In the genomic region with DNA sequence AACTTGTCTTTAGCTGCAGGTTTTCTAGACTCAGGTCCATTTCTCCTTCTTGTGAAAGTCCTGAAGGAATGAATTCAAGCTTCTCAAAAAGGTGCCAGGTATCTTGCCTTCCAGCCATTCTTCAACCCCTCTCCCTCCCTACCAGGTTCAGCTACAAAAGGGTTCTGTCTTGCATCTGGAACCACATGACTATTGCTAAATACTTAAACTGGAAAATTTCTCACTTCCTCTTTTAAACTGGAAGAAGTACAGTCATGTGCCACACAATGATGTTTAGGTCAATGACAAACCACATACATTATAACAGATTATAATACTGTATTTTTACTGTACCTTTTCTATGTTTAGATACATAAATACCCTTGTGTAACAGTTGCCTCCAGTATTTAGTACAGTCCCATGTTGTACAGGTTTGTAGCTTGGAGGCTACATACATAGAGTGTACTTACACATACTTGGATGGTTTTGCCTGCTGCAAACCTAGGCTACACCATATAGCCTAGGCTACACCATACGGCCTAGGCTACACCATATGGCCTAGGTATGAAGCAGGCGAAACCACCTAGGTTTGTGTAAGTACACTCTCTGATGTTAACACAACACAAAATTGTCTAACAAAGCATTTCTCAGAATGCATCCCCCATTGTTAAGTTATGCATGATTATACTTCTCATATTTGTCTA, we compare ENCODE assay signal across 11 cellular contexts.
DNase-seq lines count a peak whose midpoint lies in the region; ATAC-seq and TF ChIP-seq lines count a peak whose summit lies in the region.
"Had no signal": no experiment of that assay in that cellular context is flagged by ENCODE, and none has a peak within 500 bp of the region (broad histone marks: within the 10 kb centered on the region; RNA-seq: fewer than 3 reads in every experiment).

No MANE protein-coding gene starts in this region.

- H3K9ac ChIP-seq in neural progenitor cell, result no peak overlapping the region

- intact Hi-C loops in naive thymus-derived CD4-positive, alpha-beta T cell (cut with micrococcal nuclease), result no loop called here

- CTCF ChIA-PET in naive thymus-derived CD4-positive, alpha-beta T cell (lab: Charles Lee), result no interaction called here

- ATAC-seq in GM18867 (IDR thresholded peaks at IDR 0.05; ENCODE audit: unreplicated experiment) (peak; percentile 56), HG02798 (IDR thresholded peaks at IDR 0.05; ENCODE audit: poor library complexity, unreplicated experiment) (peak; percentile 53)
- ATAC-seq in naive thymus-derived CD4-positive, alpha-beta T cell, result peak; percentile 77
- no peak for ATAC-seq in activated T-cell treated with anti-CD3 and anti-CD28 coated beads, Interleukin-2, amount 50 U/mL, for 4 hours
- ATAC-seq: activated T-cell treated with anti-CD3 and anti-CD28 coated beads, Interleukin-2, amount 50 U/mL, for 72 hours had no signal

- H3K36me3 ChIP-seq in naive thymus-derived CD4-positive, alpha-beta T cell (ENCODE audit: control insufficient read depth in 2 of 3, insufficient read depth in 3 of 3, low read length in 3 of 3), result peaks cover 0 to 9% (median 0%) of the 10 kb centered on the region in 3 experiments
- H3K36me3 ChIP-seq in neural progenitor cell, result no peaks in the 10 kb centered on the region

- TF ChIP-seq CTCF in neural progenitor cell (IDR thresholded peaks at IDR 0.05), result no peak

- no peak overlapping the region for H3K27ac ChIP-seq in naive thymus-derived CD4-positive, alpha-beta T cell (ENCODE audit: low read depth, low read length)
- no peak overlapping the region for H3K27ac ChIP-seq in neural progenitor cell

- H3F3A ChIP-seq in neural progenitor cell (ENCODE audit: low read depth), result no peaks in the 10 kb centered on the region

- H3K4me3 ChIP-seq in naive thymus-derived CD4-positive, alpha-beta T cell (ENCODE audit: low read length), result no peak overlapping the region
- H3K4me3 ChIP-seq in neural progenitor cell, result no peak overlapping the region
- H3K4me3 ChIP-seq: skin epidermis had no signal

- H3K27ac Mint-ChIP-seq in naive thymus-derived CD4-positive, alpha-beta T cell, result no peak overlapping the region
- H3K27ac Mint-ChIP-seq in neural progenitor cell, result no peak overlapping the region
- H3K27ac Mint-ChIP-seq: activated T-cell treated with anti-CD3 and anti-CD28 coated beads, Interleukin-2, amount 50 U/mL, for 72 hours had no signal

- no peaks in the 10 kb centered on the region for H3K9me3 ChIP-seq in naive thymus-derived CD4-positive, alpha-beta T cell (ENCODE audit: control insufficient read depth in 2 of 3, low read length in 3 of 3)
- H3K9me3 ChIP-seq in neural progenitor cell (ENCODE audit: low read depth), result no peaks in the 10 kb centered on the region

- no peak overlapping the region for H2AFZ ChIP-seq in neural progenitor cell (replicated peaks)

- H3K27me3 ChIP-seq in naive thymus-derived CD4-positive, alpha-beta T cell (ENCODE audit: control insufficient read depth in 2 of 2, insufficient read depth in 2 of 2, low read length in 2 of 2), result no peaks in the 10 kb centered on the region
- H3K27me3 ChIP-seq in neural progenitor cell, result no peaks in the 10 kb centered on the region

- H3K79me2 ChIP-seq in neural progenitor cell (ENCODE audit: low read depth), result no peaks in the 10 kb centered on the region

- H3K4me1 ChIP-seq in naive thymus-derived CD4-positive, alpha-beta T cell (ENCODE audit: control insufficient read depth in 2 of 2, insufficient read depth in 2 of 2, low read length in 2 of 2), result no peaks in the 10 kb centered on the region
- no peaks in the 10 kb centered on the region for H3K4me1 ChIP-seq in neural progenitor cell

- DNase-seq in NOMO-1 (lab: John Stamatoyannopoulos, UW; ENCODE audit: unreplicated experiment in 2 of 2), result peak; percentile 64 to 95
- DNase-seq in naive thymus-derived CD4-positive, alpha-beta T cell, result no peak
- no peak for DNase-seq in NCI-H1105 treated with DMSO at 0.1 percent for 48 hours (lab: John Stamatoyannopoulos, UW)
- no peak for DNase-seq in activated T-cell treated with anti-CD3 and anti-CD28 coated beads, Interleukin-2, amount 50 U/mL, for 4 hours
- DNase-seq in NCI-H510A (lab: John Stamatoyannopoulos, UW), result no peak
- no peak for DNase-seq in neural progenitor cell (ENCODE audit: low spot score)
- DNase-seq: activated T-cell treated with anti-CD3 and anti-CD28 coated beads, Interleukin-2, amount 50 U/mL, for 72 hours; effector memory CD4-positive, alpha-beta T cell had no signal

- H3K4me2 ChIP-seq in neural progenitor cell, result no peak overlapping the region

- no peak overlapping the region for H3K4me3 Mint-ChIP-seq in naive thymus-derived CD4-positive, alpha-beta T cell
- no peak overlapping the region for H3K4me3 Mint-ChIP-seq in activated T-cell treated with anti-CD3 and anti-CD28 coated beads, Interleukin-2, amount 50 U/mL, for 4 hours
- H3K4me3 Mint-ChIP-seq in neural progenitor cell, result no peak overlapping the region
- H3K4me3 Mint-ChIP-seq: activated T-cell treated with anti-CD3 and anti-CD28 coated beads, Interleukin-2, amount 50 U/mL, for 72 hours had no signal

- POLR2A ChIA-PET in naive thymus-derived CD4-positive, alpha-beta T cell (lab: Charles Lee), result no interaction called here

- no peaks in the 10 kb centered on the region for H4K20me1 ChIP-seq in neural progenitor cell (ENCODE audit: low read depth)

- no peaks in the 10 kb centered on the region for H3K27me3 Mint-ChIP-seq in naive thymus-derived CD4-positive, alpha-beta T cell
- H3K27me3 Mint-ChIP-seq in activated T-cell treated with anti-CD3 and anti-CD28 coated beads, Interleukin-2, amount 50 U/mL, for 4 hours (ENCODE audit: low read depth), result no peaks in the 10 kb centered on the region
- H3K27me3 Mint-ChIP-seq in neural progenitor cell (ENCODE audit: insufficient read depth, low read depth), result no peaks in the 10 kb centered on the region

- H3K9me3 Mint-ChIP-seq in naive thymus-derived CD4-positive, alpha-beta T cell, result no peaks in the 10 kb centered on the region
- no peaks in the 10 kb centered on the region for H3K9me3 Mint-ChIP-seq in activated T-cell treated with anti-CD3 and anti-CD28 coated beads, Interleukin-2, amount 50 U/mL, for 4 hours
- no peaks in the 10 kb centered on the region for H3K9me3 Mint-ChIP-seq in neural progenitor cell
- H3K9me3 Mint-ChIP-seq: activated T-cell treated with anti-CD3 and anti-CD28 coated beads, Interleukin-2, amount 50 U/mL, for 72 hours had no signal

- peaks cover 0 to 6% (median 0%) of the 10 kb centered on the region in 7 donors for H3K4me1 Mint-ChIP-seq in naive thymus-derived CD4-positive, alpha-beta T cell
- no peaks in the 10 kb centered on the region for H3K4me1 Mint-ChIP-seq in activated T-cell treated with anti-CD3 and anti-CD28 coated beads, Interleukin-2, amount 50 U/mL, for 4 hours (ENCODE audit: low read depth)
- H3K4me1 Mint-ChIP-seq in neural progenitor cell, result no peaks in the 10 kb centered on the region

- peaks cover 5 to 58% (median 35%) of the 10 kb centered on the region in 5 donors for H3K36me3 Mint-ChIP-seq in naive thymus-derived CD4-positive, alpha-beta T cell
- peaks cover 22% of the 10 kb centered on the region for H3K36me3 Mint-ChIP-seq in activated T-cell treated with anti-CD3 and anti-CD28 coated beads, Interleukin-2, amount 50 U/mL, for 4 hours (ENCODE audit: insufficient read depth)
- H3K36me3 Mint-ChIP-seq in neural progenitor cell, result peaks cover 5% of the 10 kb centered on the region

Comparison
In these comparisons a context has a peak if more than half of its experiments do, and no peak if none do; other contexts are left out.
1. ATAC-seq: peak in GM18867 (single experiment), HG02798 (single experiment) and naive thymus-derived CD4-positive, alpha-beta T cell (single experiment); none in activated T-cell treated with anti-CD3 and anti-CD28 coated beads, Interleukin-2, amount 50 U/mL, for 4 hours (0 of 2).
2. DNase-seq: peak in NOMO-1 (2 of 2); none in naive thymus-derived CD4-positive, alpha-beta T cell (0 of 9), NCI-H1105 treated with DMSO at 0.1 percent for 48 hours (single experiment), activated T-cell treated with anti-CD3 and anti-CD28 coated beads, Interleukin-2, amount 50 U/mL, for 4 hours (single experiment), NCI-H510A (single experiment) and neural progenitor cell (single experiment).